Comparison of ENCODE assay signal across 8 cellular contexts in the genomic region with DNA sequence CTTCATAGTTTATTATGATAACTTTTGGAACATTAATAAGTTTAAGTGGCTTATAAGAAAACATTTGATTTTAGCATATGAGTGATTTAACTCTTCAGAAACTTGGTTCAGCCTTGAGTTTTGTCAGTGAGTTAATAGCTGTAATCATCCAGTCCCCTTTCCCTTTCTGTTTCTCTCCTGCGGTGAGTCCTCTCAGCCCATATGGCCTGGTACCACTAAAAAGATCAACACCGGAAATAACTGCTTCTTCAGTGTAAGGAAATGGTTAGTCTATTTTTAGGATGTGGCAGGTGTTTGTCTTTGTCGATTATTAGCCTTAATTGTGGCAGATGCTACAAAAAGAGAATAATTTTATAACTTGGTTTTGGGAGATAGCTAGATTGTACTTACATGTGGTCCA.
DNase-seq lines count a peak whose midpoint lies in the region; ATAC-seq and FAIRE-seq lines count a peak whose summit lies in the region.

No MANE protein-coding gene starts in this region.

- no peaks in the 10 kb centered on the region for H3K9me3 Mint-ChIP-seq in stimulated activated naive CD8-positive, alpha-beta T cell treated with anti-CD3 and anti-CD28 coated beads, Interleukin-15, amount 100 ng/mL, for 72 hours

- H3K4me3 Mint-ChIP-seq in T-helper 17 cell: peak overlapping the region; percentile 53
- peak overlapping the region; percentile 55 to 71 for H3K4me3 Mint-ChIP-seq in stimulated activated naive CD8-positive, alpha-beta T cell treated with anti-CD3 and anti-CD28 coated beads, Interleukin-15, amount 100 ng/mL, for 72 hours

- H3K27me3 Mint-ChIP-seq in T-helper 17 cell: no peaks in the 10 kb centered on the region
- no peaks in the 10 kb centered on the region for H3K27me3 Mint-ChIP-seq in stimulated activated naive CD8-positive, alpha-beta T cell treated with anti-CD3 and anti-CD28 coated beads, Interleukin-15, amount 100 ng/mL, for 72 hours

- peaks cover 6% of the 10 kb centered on the region for H3K36me3 Mint-ChIP-seq in T-helper 17 cell (ENCODE audit: low read depth)

- FAIRE-seq in GM19239 (lab: Jason Lieb, UNC): peak; percentile 96

- peaks cover 34% of the 10 kb centered on the region for H3K4me1 Mint-ChIP-seq in T-helper 17 cell
- H3K4me1 Mint-ChIP-seq in stimulated activated naive CD8-positive, alpha-beta T cell treated with anti-CD3 and anti-CD28 coated beads, Interleukin-15, amount 100 ng/mL, for 72 hours: peaks cover 76% of the 10 kb centered on the region

- ATAC-seq in HG03159 (IDR thresholded peaks at IDR 0.05; ENCODE audit: unreplicated experiment) (peak; percentile 89), T-helper 17 cell (peak; percentile 89), sciatic nerve (no peak)
- ATAC-seq in stimulated activated naive CD8-positive, alpha-beta T cell treated with anti-CD3 and anti-CD28 coated beads, Interleukin-15, amount 100 ng/mL, for 72 hours: peak; percentile 100

- intact Hi-C loops in sciatic nerve (cut with DNase I): no loop called here

- H3K9me3 ChIP-seq in T-helper 17 cell (ENCODE audit: control insufficient read depth, low read length, poor library complexity, severe bottlenecking): no peaks in the 10 kb centered on the region

- H3K27ac Mint-ChIP-seq in T-helper 17 cell: peak overlapping the region; percentile 53
- peak overlapping the region; percentile 97 for H3K27ac Mint-ChIP-seq in stimulated activated naive CD8-positive, alpha-beta T cell treated with anti-CD3 and anti-CD28 coated beads, Interleukin-15, amount 100 ng/mL, for 72 hours

- DNase-seq in COR-L47 (lab: John Stamatoyannopoulos, UW) (peak; percentile 39), GM19239 (ENCODE audit: insufficient read length, low spot score) (no peak), T-helper 17 cell (no peak), NCI-H2227 treated with DMSO at 0.1 percent for 48 hours (lab: John Stamatoyannopoulos, UW) (no peak), SKM-1 (lab: John Stamatoyannopoulos, UW; ENCODE audit: unreplicated experiment) (no peak), sciatic nerve (ENCODE audit: low spot score) (no peak)
- DNase-seq in stimulated activated naive CD8-positive, alpha-beta T cell treated with anti-CD3 and anti-CD28 coated beads, Interleukin-15, amount 100 ng/mL, for 72 hours: peak; percentile 47 to 64

Comparison
In these comparisons a context has a peak if more than half of its experiments do, and no peak if none do; other contexts are left out.
1. DNase-seq: peak in COR-L47 (single experiment) and stimulated activated naive CD8-positive, alpha-beta T cell treated with anti-CD3 and anti-CD28 coated beads, Interleukin-15, amount 100 ng/mL, for 72 hours (2 of 2); none in GM19239 (single experiment), T-helper 17 cell (0 of 3), NCI-H2227 treated with DMSO at 0.1 percent for 48 hours (single experiment), SKM-1 (single experiment) and sciatic nerve (single experiment).